8 cellular contexts compared by ENCODE assay signal in genomic region chr12:118190266-118190665, GRCh38. TPM values are rescaled to one million over a fixed set of nuclear protein-coding genes. Genes with fewer than 3 reads are reported as not detected.
DNase-seq lines count a peak whose midpoint lies in the region; ATAC-seq and TF ChIP-seq lines count a peak whose summit lies in the region.

No MANE protein-coding gene starts in this region.

- H3K79me2 ChIP-seq in Karpas-422 (ENCODE audit: low read length) = peaks cover 24% of the 10 kb centered on the region

- no peak for TF ChIP-seq CTCF in astrocyte of the cerebellum (IDR thresholded peaks at IDR 0.05; ENCODE audit: low read depth, low read length, missing control alignments)

- no peak overlapping the region for H3K4me2 ChIP-seq in Karpas-422 (ENCODE audit: low read depth, low read length, poor library complexity, severe bottlenecking)

- ATAC-seq in GM19351 (IDR thresholded peaks at IDR 0.05; ENCODE audit: unreplicated experiment) (no peak), HG03460 (IDR thresholded peaks at IDR 0.05; ENCODE audit: unreplicated experiment) (no peak)

- H3K36me3 ChIP-seq in skeletal muscle tissue (ENCODE audit: control insufficient read depth in 3 of 3, insufficient read depth in 3 of 3, low read length in 3 of 3) (no peaks in the 10 kb centered on the region), Karpas-422 (ENCODE audit: insufficient read depth, low read length) (peaks cover 9% of the 10 kb centered on the region; the same call in 1 of the 2 replicates)

- H3K9ac ChIP-seq in skeletal muscle tissue (ENCODE audit: low read depth in 1 of 3, low read length in 3 of 3) (peak overlapping the region; percentile 63 to 85 (median 79)), Karpas-422 (ENCODE audit: low read length) (no peak overlapping the region)

- no peaks in the 10 kb centered on the region for H3K9me2 ChIP-seq in Karpas-422 (replicated peaks; ENCODE audit: insufficient read depth, low read length)

- CTCF ChIA-PET in HEK293T (lab: Yijun Ruan, JAX) = interaction anchor here (1.1 kb wide), 2 partner anchors 9 to 175 kb away, joined by 3 read pairs; no protein-coding TSS in a partner anchor

- H3K27ac ChIP-seq in skeletal muscle tissue (ENCODE audit: low read depth, low read length) = peak overlapping the region; percentile 51
- H3K27ac ChIP-seq in Karpas-422 (ENCODE audit: low read length) = no peak overlapping the region

- in situ Hi-C loops in astrocyte of the cerebellum (cut with HindIII; ENCODE audit: low sequenced_read_pairs) = no loop called here

- H3K27me3 ChIP-seq in skeletal muscle tissue (ENCODE audit: control insufficient read depth in 3 of 3, insufficient read depth in 3 of 3, low read length in 3 of 3) (no peaks in the 10 kb centered on the region), Karpas-422 (ENCODE audit: low read length) (no peaks in the 10 kb centered on the region)

- H4K20me1 ChIP-seq in Karpas-422 (ENCODE audit: insufficient read depth, low read depth, low read length) = no peaks in the 10 kb centered on the region

- H3K9me3 ChIP-seq in skeletal muscle tissue (ENCODE audit: control insufficient read depth in 3 of 3, low read length in 3 of 3) (no peaks in the 10 kb centered on the region), Karpas-422 (ENCODE audit: low read length) (no peaks in the 10 kb centered on the region)

- no peak overlapping the region for H2AFZ ChIP-seq in Karpas-422 (ENCODE audit: low read length)

- H3K4me3 ChIP-seq in astrocyte of the cerebellum (ENCODE audit: low read depth, low read length) (peak overlapping the region; percentile 40), skeletal muscle tissue (ENCODE audit: low read length in 3 of 3) (peak overlapping the region; percentile 77 to 78 (median 78)), Karpas-422 (ENCODE audit: low read length) (no peak overlapping the region)

- DNase-seq in HEK293T (ENCODE audit: extremely low spot score) (no peak), astrocyte of the cerebellum (ENCODE audit: low read depth) (no peak), hippocampal formation (lab: John Stamatoyannopoulos, UW) (peak; percentile 32 to 85), Karpas-422 (no peak)
- DNase-seq in activated CD4-positive, alpha-beta T cell treated with anti-CD3 and anti-CD28 coated beads for 48 hours = no peak

- H3K4me1 ChIP-seq in skeletal muscle tissue (ENCODE audit: control insufficient read depth in 3 of 3, insufficient read depth in 3 of 3, low read length in 3 of 3) (peaks cover 13 to 22% (median 14%) of the 10 kb centered on the region in 3 donors), Karpas-422 (ENCODE audit: low read length) (peaks cover 18% of the 10 kb centered on the region)

- POLR2A ChIA-PET in HEK293T (lab: Yijun Ruan, JAX) = no interaction called here

TF ChIP-seq in HEK293T, 16 proteins besides CTCF, POLR2A, EP300 and RAD21:
- TF ChIP-seq ZNF384 (IDR thresholded peaks at IDR 0.05) (peak; percentile 61), HDGF (IDR thresholded peaks at IDR 0.05; ENCODE audit: borderline replicate concordance) (no peak)

RNA-seq across cellular contexts. Expression of gene PEBP1, which starts 54.3 kb away (rescaled TPM):
- total RNA-seq in skeletal muscle tissue = 124 TPM
- 138 and 168 TPM in 2 replicates for total RNA-seq in Karpas-422 (2014; rRNA removed; shearing (Covaris generic); ENCODE audit: low replicate concordance)

Comparison
In these comparisons a context has a peak if more than half of its experiments do, and no peak if none do; other contexts are left out.
1. DNase-seq: peak in hippocampal formation (2 of 2); none in HEK293T (single experiment), astrocyte of the cerebellum (single experiment), Karpas-422 (single experiment) and activated CD4-positive, alpha-beta T cell treated with anti-CD3 and anti-CD28 coated beads for 48 hours (single experiment).